In the genomic region with DNA sequence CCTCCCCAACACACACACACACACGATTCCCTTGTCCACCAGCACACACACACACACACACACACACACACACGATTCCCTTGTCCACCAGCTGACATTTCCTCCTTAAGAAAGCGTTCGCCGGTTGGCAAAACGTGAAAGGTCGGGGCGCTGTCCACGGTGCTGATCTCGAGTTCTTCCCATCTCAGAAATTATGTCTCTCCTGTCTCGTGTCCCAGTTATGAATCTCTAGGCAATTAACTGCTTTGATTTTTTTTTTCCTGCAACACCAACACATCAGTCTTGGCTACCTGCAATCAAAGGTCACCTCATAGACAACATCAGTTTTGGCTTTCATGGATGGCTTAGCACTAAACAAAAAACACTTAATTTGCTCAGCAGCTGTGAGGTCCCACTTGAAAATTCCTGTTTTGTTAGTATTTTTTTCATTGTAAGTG, we compare ENCODE assay signal across 10 cellular contexts. TPM values are rescaled to one million over a fixed set of nuclear protein-coding genes. Genes with fewer than 3 reads are reported as not detected.
DNase-seq lines count a peak whose midpoint lies in the region; ATAC-seq, FAIRE-seq and TF ChIP-seq lines count a peak whose summit lies in the region.
"Had no signal": no experiment of that assay in that cellular context is flagged by ENCODE, and none has a peak within 500 bp of the region (broad histone marks: within the 10 kb centered on the region; RNA-seq: fewer than 3 reads in every experiment).

No MANE protein-coding gene starts in this region.

- H2AFZ ChIP-seq in HepG2 (ENCODE audit: low read length): no peak overlapping the region

- WGBS in HepG2 (ENCODE audit: low lambda C conversion rate): 13% methylated on average over 11 of the region's 11 CpGs
- WGBS in upper lobe of left lung, 2 donors: 4 to 7% methylated on average over 11 of the region's 11 CpGs

- no peak overlapping the region for H3K4me3 ChIP-seq in astrocyte of the spinal cord (ENCODE audit: low read depth, low read length)
- H3K4me3 ChIP-seq in HepG2 (replicated peaks in 1 of 3; ENCODE audit: insufficient read depth in 1 of 3, low read depth in 2 of 3, low read length in 3 of 3): no peak overlapping the region
- H3K4me3 ChIP-seq in upper lobe of left lung: no peak overlapping the region
- H3K4me3 ChIP-seq: SK-N-MC had no signal

- H3K9me3 ChIP-seq in HepG2 (ENCODE audit: low read length): no peaks in the 10 kb centered on the region
- H3K9me3 ChIP-seq in upper lobe of left lung: no peaks in the 10 kb centered on the region
- H3K9me3 ChIP-seq: neutrophil had no signal

- no peaks in the 10 kb centered on the region for H3K36me3 ChIP-seq in HepG2 (replicated peaks in 1 of 2; ENCODE audit: control insufficient read depth in 1 of 2, insufficient read depth in 2 of 2, low read length in 2 of 2)
- H3K36me3 ChIP-seq in upper lobe of left lung: no peaks in the 10 kb centered on the region
- H3K36me3 ChIP-seq: neutrophil had no signal

- no peak overlapping the region for H3K9ac ChIP-seq in HepG2 (ENCODE audit: insufficient read depth, low read depth, low read length)

- ATAC-seq in HepG2: no peak
- ATAC-seq in upper lobe of left lung (ENCODE audit: low FRiP score in 2 of 2): peak; percentile 16 to 21
- ATAC-seq in GM21528 (IDR thresholded peaks at IDR 0.05; ENCODE audit: low FRiP score, unreplicated experiment): no peak

- intact Hi-C loops in HepG2 (cut with micrococcal nuclease; ENCODE audit: unreplicated experiment): no loop called here

- peaks cover 14% of the 10 kb centered on the region; the same call in 1 of the 2 replicates for H3K4me1 ChIP-seq in HepG2 (ENCODE audit: insufficient read depth, low read length)
- peaks cover 8 to 22% (median 13%) of the 10 kb centered on the region in 4 donors for H3K4me1 ChIP-seq in upper lobe of left lung

- TF ChIP-seq CTCF in astrocyte of the spinal cord (IDR thresholded peaks at IDR 0.05; ENCODE audit: low read depth, low read length) (no peak), HepG2 (CRISPR knock-in tag; IDR thresholded peaks at IDR 0.05) (no peak), upper lobe of left lung (IDR thresholded peaks at IDR 0.05) (no peak)

- in situ Hi-C loops in SK-MEL-5 (cut with HindIII; ENCODE audit: low pct_unique_long_range_greater_than_20kb, low sequenced_read_pairs): no loop called here
- in situ Hi-C loops in astrocyte of the spinal cord (cut with HindIII; ENCODE audit: low sequenced_read_pairs): no loop called here
- in situ Hi-C loops in HepG2 (cut with HindIII; ENCODE audit: extremely low pct_ligation_motif_present, low pct_unique_long_range_greater_than_20kb): no loop called here

- POLR2A ChIA-PET in HepG2 (lab: Yijun Ruan, JAX): no interaction called here

- BruUV-seq in HepG2 (replicated peaks; lab: Mats Ljungman, UMichigan): no TSS peak

- peaks cover 10 to 40% of the 10 kb centered on the region in 2 experiments; a peak in 4 of 5 replicates for H3K27me3 ChIP-seq in HepG2 (ENCODE audit: control insufficient read depth in 1 of 2, insufficient read depth in 2 of 2, low read length in 2 of 2)
- H3K27me3 ChIP-seq in upper lobe of left lung: peaks cover 0 to 31% (median 22%) of the 10 kb centered on the region in 4 donors

- TF ChIP-seq EP300 in HepG2 (IDR thresholded peaks at IDR 0.05; ENCODE audit: low read depth in 2 of 2, low read length in 2 of 2): no peak
- no peak for TF ChIP-seq EP300 in HepG2 (CRISPR knock-in tag; IDR thresholded peaks at IDR 0.05; ENCODE audit: borderline replicate concordance)
- no peak for TF ChIP-seq EP300 in upper lobe of left lung (IDR thresholded peaks at IDR 0.05)

- H3K4me2 ChIP-seq in HepG2 (ENCODE audit: low read depth, low read length): no peak overlapping the region

- DNase-seq in NCI-H146 (lab: John Stamatoyannopoulos, UW) (peak; percentile 12), NCI-H146 treated with DMSO at 0.1 percent for 48 hours (lab: John Stamatoyannopoulos, UW; ENCODE audit: unreplicated experiment) (no peak), SK-MEL-5 (ENCODE audit: low read depth, low spot score) (peak; percentile 26), astrocyte of the spinal cord (ENCODE audit: low read depth, low spot score) (peak; percentile 55), HepG2 (ENCODE audit: low spot score) (no peak), upper lobe of left lung (no peak), NCI-H2171 (lab: John Stamatoyannopoulos, UW) (no peak)

- peak; percentile 61 for FAIRE-seq in HepG2 (lab: Jason Lieb, UNC)

- CTCF ChIA-PET in HepG2 (lab: Yijun Ruan, JAX; ENCODE audit: low intra/inter-chr PET ratio, low total read pairs): no interaction called here

- H3K27ac ChIP-seq in HepG2 (ENCODE audit: extremely low read length, insufficient read depth, low read length): no peak overlapping the region
- H3K27ac ChIP-seq in upper lobe of left lung: no peak overlapping the region
- H3K27ac ChIP-seq: neutrophil, SK-N-MC had no signal

- H4K20me1 ChIP-seq in HepG2 (ENCODE audit: insufficient read depth, low read length): 0 out of 2 replicates have a peak, but pooled peaks cover 3% of the 10 kb centered on the region

- no peak for TF ChIP-seq POLR2A in HepG2 (IDR thresholded peaks at IDR 0.05; ENCODE audit: insufficient read depth in 1 of 2, low read depth in 2 of 2, low read length in 2 of 2)
- TF ChIP-seq POLR2A in upper lobe of left lung (IDR thresholded peaks at IDR 0.05): no peak

- no peak for TF ChIP-seq RAD21 in HepG2 (CRISPR knock-in tag; IDR thresholded peaks at IDR 0.05)

- H3K79me2 ChIP-seq in HepG2 (ENCODE audit: insufficient read depth, low read length): no peaks in the 10 kb centered on the region

TF ChIP-seq in HepG2, 621 proteins besides CTCF, POLR2A, EP300 and RAD21 (continues in another document):
- TF ChIP-seq NKX3-1 (CRISPR knock-in tag; IDR thresholded peaks at IDR 0.05): 0 out of 2 replicates have a peak, but pooled peaks have one; percentile 37
- TF ChIP-seq ZNF253 (CRISPR knock-in tag; IDR thresholded peaks at IDR 0.05; ENCODE audit: borderline replicate concordance): no peak
- TF ChIP-seq KLF11 (CRISPR knock-in tag; IDR thresholded peaks at IDR 0.05): peak; percentile 66; the same call in 1 of the 2 replicates

RNA-seq across cellular contexts. Expression of a gene that starts 1.9 kb away (rescaled TPM):
- 0.37 and 0.56 TPM in 2 replicates for total RNA-seq in SK-MEL-5 (2014; rRNA removed; shearing (Covaris generic))
- polyA plus RNA-seq in SK-MEL-5 (2015; cell fraction: cytosol; rRNA removed): 0.61 and 0.71 TPM in 2 replicates
- 0.22 TPM in 1 of 2 replicates, not detected in the other for polyA plus RNA-seq in SK-MEL-5 (2015; cell fraction: nucleus; rRNA removed)
- total RNA-seq in HepG2 (2016; rRNA removed; fragmentation: Illumina TruSeq; extraction: Trizol) (0.04 TPM in 1 of 2 replicates, not detected in the other), upper lobe of left lung (under 1 TPM in 2 of 6 donors, not detected in 4; 0.13 to 0.39 TPM)
- not detected in 2 replicates for total RNA-seq in HepG2 (2016; cell fraction: cytosol; rRNA removed; fragmentation: Illumina TruSeq; extraction: Trizol; ENCODE audit: low read depth)
- total RNA-seq in HepG2 (2016; cell fraction: insoluble cytoplasmic fraction; rRNA removed; fragmentation: Illumina TruSeq; extraction: Trizol): 0.06 TPM in 1 of 2 replicates, not detected in the other
- total RNA-seq in HepG2 (2016; cell fraction: membrane; rRNA removed; fragmentation: Illumina TruSeq; extraction: Trizol): not detected in 2 replicates
- total RNA-seq in HepG2 (2016; cell fraction: nucleus; rRNA removed; fragmentation: Illumina TruSeq; extraction: Trizol): not detected in 2 replicates
- polyA plus RNA-seq in HepG2 (2011; rRNA removed): 0.05 and 0.13 TPM in 2 replicates
- polyA plus RNA-seq in HepG2 (2011; cell fraction: cytosol; rRNA removed): 0.03 and 0.09 TPM in 2 replicates
- 0.08 TPM in 1 of 2 replicates, not detected in the other for polyA plus RNA-seq in HepG2 (2011; cell fraction: nucleus; rRNA removed)
- not detected in 2 replicates for polyA plus RNA-seq in HepG2 (2012)
- not detected in 2 replicates for polyA plus RNA-seq in HepG2 (2016; cell fraction: cytosol; fragmentation: Illumina TruSeq; extraction: Trizol; ENCODE audit: low read depth)
- 0.07 TPM in 1 of 2 replicates, not detected in the other for polyA plus RNA-seq in HepG2 (2016; cell fraction: insoluble cytoplasmic fraction; fragmentation: Illumina TruSeq; extraction: Trizol; ENCODE audit: low read depth)
- not detected in 2 replicates for polyA plus RNA-seq in HepG2 (2016; cell fraction: membrane; fragmentation: Illumina TruSeq; extraction: Trizol; ENCODE audit: low read depth)
- not detected in 2 replicates for polyA plus RNA-seq in HepG2 (2016; cell fraction: nucleus; fragmentation: Illumina TruSeq; extraction: Trizol; ENCODE audit: insufficient read depth, low read depth)
- polyA minus RNA-seq in HepG2 (2011; rRNA and poly(A)+ RNA removed; ENCODE audit: low replicate concordance): 0.04 and 0.07 TPM in 2 replicates
- not detected in 2 replicates for polyA minus RNA-seq in HepG2 (2011; cell fraction: cytosol; rRNA and poly(A)+ RNA removed)
- not detected in 2 replicates for polyA minus RNA-seq in HepG2 (2011; cell fraction: nucleus; rRNA and poly(A)+ RNA removed)

RNA-seq across cellular contexts. Expression of a gene that starts 33.2 kb away (rescaled TPM):
- 0.05 TPM in 1 of 2 replicates, not detected in the other for total RNA-seq in SK-MEL-5 (2014; rRNA removed; shearing (Covaris generic))
- polyA plus RNA-seq in SK-MEL-5 (2015; cell fraction: cytosol; rRNA removed): 0.04 TPM in 2 replicates
- not detected in 2 replicates for polyA plus RNA-seq in SK-MEL-5 (2015; cell fraction: nucleus; rRNA removed)
- total RNA-seq in HepG2 (2016; rRNA removed; fragmentation: Illumina TruSeq; extraction: Trizol) (0.04 and 0.10 TPM in 2 replicates), upper lobe of left lung (not detected)
- not detected in 2 replicates for total RNA-seq in HepG2 (2016; cell fraction: cytosol; rRNA removed; fragmentation: Illumina TruSeq; extraction: Trizol; ENCODE audit: low read depth)
- 0.04 TPM in 1 of 2 replicates, not detected in the other for total RNA-seq in HepG2 (2016; cell fraction: insoluble cytoplasmic fraction; rRNA removed; fragmentation: Illumina TruSeq; extraction: Trizol)
- total RNA-seq in HepG2 (2016; cell fraction: membrane; rRNA removed; fragmentation: Illumina TruSeq; extraction: Trizol): not detected in 2 replicates
- not detected in 2 replicates for total RNA-seq in HepG2 (2016; cell fraction: nucleus; rRNA removed; fragmentation: Illumina TruSeq; extraction: Trizol)
- polyA plus RNA-seq in HepG2 (2011; rRNA removed): 0.07 and 0.10 TPM in 2 replicates
- 0.10 and 0.23 TPM in 2 replicates for polyA plus RNA-seq in HepG2 (2011; cell fraction: cytosol; rRNA removed)
- 0.10 and 0.14 TPM in 2 replicates for polyA plus RNA-seq in HepG2 (2011; cell fraction: nucleus; rRNA removed)
- 0.20 and 0.24 TPM in 2 replicates for polyA plus RNA-seq in HepG2 (2012)
- polyA plus RNA-seq in HepG2 (2016; cell fraction: cytosol; fragmentation: Illumina TruSeq; extraction: Trizol; ENCODE audit: low read depth): not detected in 2 replicates
- 0.19 TPM in 1 of 2 replicates, not detected in the other for polyA plus RNA-seq in HepG2 (2016; cell fraction: insoluble cytoplasmic fraction; fragmentation: Illumina TruSeq; extraction: Trizol; ENCODE audit: low read depth)
- not detected in 2 replicates for polyA plus RNA-seq in HepG2 (2016; cell fraction: membrane; fragmentation: Illumina TruSeq; extraction: Trizol; ENCODE audit: low read depth)
- polyA plus RNA-seq in HepG2 (2016; cell fraction: nucleus; fragmentation: Illumina TruSeq; extraction: Trizol; ENCODE audit: insufficient read depth, low read depth): not detected in 2 replicates
- 0.20 and 0.37 TPM in 2 replicates for polyA minus RNA-seq in HepG2 (2011; rRNA and poly(A)+ RNA removed; ENCODE audit: low replicate concordance)
- polyA minus RNA-seq in HepG2 (2011; cell fraction: cytosol; rRNA and poly(A)+ RNA removed): not detected in 2 replicates
- polyA minus RNA-seq in HepG2 (2011; cell fraction: nucleus; rRNA and poly(A)+ RNA removed): not detected in 2 replicates

Comparison
In these comparisons a context has a peak if more than half of its experiments do, and no peak if none do; other contexts are left out.
1. DNase-seq: peak in NCI-H146 (single experiment), SK-MEL-5 (single experiment) and astrocyte of the spinal cord (single experiment); none in NCI-H146 treated with DMSO at 0.1 percent for 48 hours (single experiment), HepG2 (single experiment), upper lobe of left lung (0 of 2) and NCI-H2171 (single experiment).
2. ATAC-seq: peak in upper lobe of left lung (2 of 2); none in HepG2 (single experiment) and GM21528 (single experiment).